In genomic region chr3:107068980-107069379, GRCh38 we compare ENCODE assay signal across 1 cellular context.
TF ChIP-seq lines count a peak whose summit lies in the region.

No MANE protein-coding gene starts in this region.

TF ChIP-seq in SK-N-SH, 30 proteins besides CTCF, POLR2A, EP300 and RAD21 (continued from another document):
- no peak for TF ChIP-seq EZH2phosphoT487 (IDR thresholded peaks at IDR 0.05; ENCODE audit: borderline replicate concordance, low read depth)
